9 cellular contexts compared by ENCODE assay signal in the genomic region with DNA sequence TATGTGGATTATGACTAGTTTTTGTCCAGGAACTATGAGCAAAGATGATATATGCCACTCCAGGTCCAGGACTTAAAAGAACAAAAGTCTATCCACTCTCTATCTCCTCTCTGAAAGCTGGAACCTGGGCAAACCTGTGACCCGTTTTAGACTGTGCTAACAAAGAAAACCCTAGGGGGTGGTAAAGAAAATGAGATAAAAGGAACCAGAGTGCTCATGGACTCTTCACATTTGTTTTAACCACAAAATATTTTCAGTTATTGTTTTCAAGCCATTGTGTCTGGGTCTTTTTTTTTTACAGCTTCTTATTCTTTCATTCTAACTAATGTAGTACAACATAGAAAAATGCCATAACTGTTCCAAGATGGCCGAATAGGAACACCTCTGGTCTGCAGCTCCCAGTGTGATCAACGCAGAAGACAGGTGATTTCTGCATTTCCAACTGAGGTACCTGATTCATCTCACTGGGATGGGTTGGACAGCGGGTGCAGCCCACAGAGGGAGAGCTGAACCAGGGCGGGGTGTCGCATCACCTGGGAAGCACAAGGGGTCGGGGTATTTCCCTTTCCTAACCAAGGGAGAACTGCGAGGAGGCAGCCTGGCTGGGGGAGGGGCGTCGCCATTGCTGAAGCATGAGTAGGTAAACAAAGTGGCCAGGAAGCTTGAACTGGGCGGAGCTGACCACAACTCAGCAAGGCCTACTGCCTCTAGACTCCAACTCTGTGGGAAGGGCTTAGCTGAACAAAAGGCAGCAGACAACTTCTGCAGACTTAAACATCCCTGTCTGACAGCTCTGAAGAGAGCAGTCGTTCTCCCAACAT. TPM values are rescaled to one million over a fixed set of nuclear protein-coding genes. Genes with fewer than 3 reads are reported as not detected.
DNase-seq lines count a peak whose midpoint lies in the region; ATAC-seq and TF ChIP-seq lines count a peak whose summit lies in the region.
"Had no signal": no experiment of that assay in that cellular context is flagged by ENCODE, and none has a peak within 500 bp of the region (broad histone marks: within the 10 kb centered on the region; RNA-seq: fewer than 3 reads in every experiment).

No MANE protein-coding gene starts in this region.

- CTCF ChIA-PET in Caco-2 (lab: Charles Lee): interaction anchor here (0.6 kb wide), 1 partner anchor 29 kb away, joined by 14 read pairs; no protein-coding TSS in a partner anchor
- CTCF ChIA-PET in HCT116 (lab: Charles Lee): no interaction called here

- H3K4me3 Mint-ChIP-seq in Caco-2 (ENCODE audit: unreplicated experiment): peak overlapping the region; percentile 63
- peak overlapping the region; percentile 43 for H3K4me3 Mint-ChIP-seq in T-helper 2 cell treated with Interferon-gamma antibody and Interleukin-4, amounts not matched to agents 5 μg/mL and 100 μg/mL, for 36 hours

- no peaks in the 10 kb centered on the region for H3K9me2 ChIP-seq in HCT116 (ENCODE audit: insufficient read depth)

- no peak for TF ChIP-seq POLR2A in HCT116 (IDR thresholded peaks at IDR 0.05; ENCODE audit: borderline replicate concordance, extremely low read depth, insufficient read depth, insufficient read length)
- no peak for TF ChIP-seq POLR2A in heart left ventricle (IDR thresholded peaks at IDR 0.05)

- H3K9me3 ChIP-seq in Caco-2 (no peaks in the 10 kb centered on the region), HCT116 (ENCODE audit: control insufficient read depth in 1 of 2, insufficient read depth in 1 of 2, low read depth in 1 of 2, low read length in 2 of 2) (no peaks in the 10 kb centered on the region), MG63 (no peaks in the 10 kb centered on the region), heart left ventricle (peaks cover 0 to 6% (median 0%) of the 10 kb centered on the region in 12 donors), left ventricle myocardium inferior (replicated peaks) (no peaks in the 10 kb centered on the region)
- H3K9me3 ChIP-seq: gastroesophageal sphincter had no signal

- H3K9me3 Mint-ChIP-seq in Caco-2 (ENCODE audit: unreplicated experiment): no peaks in the 10 kb centered on the region
- no peaks in the 10 kb centered on the region for H3K9me3 Mint-ChIP-seq in T-helper 2 cell treated with Interferon-gamma antibody and Interleukin-4, amounts not matched to agents 5 μg/mL and 100 μg/mL, for 36 hours

- BruUV-seq in Caco-2 (replicated peaks; lab: Mats Ljungman, UMichigan): no TSS peak
- no TSS peak for BruUV-seq in HCT116 (replicated peaks; lab: Mats Ljungman, UMichigan)

- H3K27ac ChIP-seq in HCT116 (ENCODE audit: low read depth, low read length) (no peak overlapping the region), heart left ventricle (no peak overlapping the region), left ventricle myocardium inferior (replicated peaks) (no peak overlapping the region)
- H3K27ac ChIP-seq: gastroesophageal sphincter had no signal

- no peaks in the 10 kb centered on the region for H3K36me3 ChIP-seq in Caco-2 (ENCODE audit: control insufficient read depth, insufficient read depth, low read length)
- H3K36me3 ChIP-seq in HCT116 (ENCODE audit: control insufficient read depth in 1 of 2, insufficient read depth in 2 of 2, low read length in 2 of 2): no peaks in the 10 kb centered on the region
- no peaks in the 10 kb centered on the region for H3K36me3 ChIP-seq in MG63
- H3K36me3 ChIP-seq in heart left ventricle: no peaks in the 10 kb centered on the region
- no peaks in the 10 kb centered on the region for H3K36me3 ChIP-seq in left ventricle myocardium inferior
- H3K36me3 ChIP-seq: gastroesophageal sphincter had no signal

- 0 out of 2 replicates have a peak, but pooled peaks cover 3% of the 10 kb centered on the region for H3K79me2 ChIP-seq in HCT116 (ENCODE audit: insufficient read depth, low read length)

- no peak for TF ChIP-seq RAD21 in HCT116 (IDR thresholded peaks at IDR 0.05; ENCODE audit: low read depth)

- WGBS in heart left ventricle, 4 donors: 64 to 80% (median 75%) methylated on average over 11 to 12 of the region's 12 CpGs

- peak overlapping the region; percentile 40 for H3K4me2 ChIP-seq in HCT116 (ENCODE audit: low read length)

- RAD21 ChIA-PET in HCT116 (lab: Charles Lee; ENCODE audit: low non-redundant PET in 1 of 2, low total read pairs in 2 of 2, uncharacterized antibody in 2 of 2, unreplicated experiment in 2 of 2): no interaction called here

- H3K27me3 ChIP-seq in Caco-2 (replicated peaks; ENCODE audit: control insufficient read depth, insufficient read depth, low read length) (no peaks in the 10 kb centered on the region), HCT116 (ENCODE audit: insufficient read depth, low read length) (no peaks in the 10 kb centered on the region), MG63 (no peaks in the 10 kb centered on the region), heart left ventricle (no peaks in the 10 kb centered on the region), left ventricle myocardium inferior (ENCODE audit: low read depth) (no peaks in the 10 kb centered on the region)
- H3K27me3 ChIP-seq: gastroesophageal sphincter had no signal

- no peaks in the 10 kb centered on the region for H3K27me3 Mint-ChIP-seq in Caco-2 (ENCODE audit: insufficient read depth, unreplicated experiment)
- no peaks in the 10 kb centered on the region for H3K27me3 Mint-ChIP-seq in T-helper 2 cell treated with Interferon-gamma antibody and Interleukin-4, amounts not matched to agents 5 μg/mL and 100 μg/mL, for 36 hours (ENCODE audit: low read depth)

- intact Hi-C loops in Caco-2 (cut with micrococcal nuclease; ENCODE audit: unreplicated experiment): loop anchor here (1.0 to 5.0 kb wide), 3 partner anchors 10 to 150 kb away; a partner anchor contains a TSS
- intact Hi-C loops in HCT116 (cut with micrococcal nuclease): no loop called here
- intact Hi-C loops in heart left ventricle (cut with DNase I): no loop called here
- intact Hi-C loops in left ventricle myocardium inferior (cut with micrococcal nuclease): no loop called here

- H4K20me1 ChIP-seq in HCT116 (ENCODE audit: insufficient read depth): no peaks in the 10 kb centered on the region

- TF ChIP-seq CTCF in Caco-2 (IDR thresholded peaks at IDR 0.05; ENCODE audit: insufficient read depth in 1 of 2, low read depth in 1 of 2, low read length in 1 of 2, severe bottlenecking in 1 of 2, unreplicated experiment in 1 of 2) (no peak), HCT116 (IDR thresholded peaks at IDR 0.05 in 2 of 3, conservative IDR thresholded peaks at IDR 0.05 in 1 of 3; ENCODE audit: borderline replicate concordance in 1 of 3, insufficient read depth in 1 of 3, low read depth in 2 of 3, low read length in 2 of 3) (no peak), heart left ventricle (IDR thresholded peaks at IDR 0.05) (no peak), left ventricle myocardium inferior (IDR thresholded peaks at IDR 0.05; ENCODE audit: borderline replicate concordance) (no peak)

- no peaks in the 10 kb centered on the region for H3K36me3 Mint-ChIP-seq in Caco-2 (ENCODE audit: insufficient read depth, unreplicated experiment)
- peaks cover 12% of the 10 kb centered on the region for H3K36me3 Mint-ChIP-seq in T-helper 2 cell treated with Interferon-gamma antibody and Interleukin-4, amounts not matched to agents 5 μg/mL and 100 μg/mL, for 36 hours (ENCODE audit: low read depth)

- POLR2A ChIA-PET in Caco-2 (lab: Charles Lee) (no interaction called here), HCT116 (lab: Charles Lee) (no interaction called here)

- H3K9ac ChIP-seq in HCT116 (ENCODE audit: low read length): no peak overlapping the region

- H3K4me1 ChIP-seq in Caco-2 (no peaks in the 10 kb centered on the region), HCT116 (ENCODE audit: control insufficient read depth in 1 of 2, insufficient read depth in 2 of 2, low read length in 2 of 2) (peaks cover 0 to 13% of the 10 kb centered on the region in 2 experiments; a peak in 3 of 4 replicates), heart left ventricle (peaks cover 0 to 3% (median 0%) of the 10 kb centered on the region in 12 donors), left ventricle myocardium inferior (no peaks in the 10 kb centered on the region)
- H3K4me1 ChIP-seq: gastroesophageal sphincter had no signal

- ATAC-seq in HCT116: peak; percentile 61
- ATAC-seq in GM18517 (IDR thresholded peaks at IDR 0.05; ENCODE audit: unreplicated experiment): no peak
- no peak for ATAC-seq in heart left ventricle
- ATAC-seq: gastroesophageal sphincter had no signal

- peak overlapping the region; percentile 45 for H3K27ac Mint-ChIP-seq in Caco-2 (ENCODE audit: unreplicated experiment)
- peak overlapping the region; percentile 26 for H3K27ac Mint-ChIP-seq in T-helper 2 cell treated with Interferon-gamma antibody and Interleukin-4, amounts not matched to agents 5 μg/mL and 100 μg/mL, for 36 hours

- no peak overlapping the region for H2AFZ ChIP-seq in HCT116 (ENCODE audit: low read depth, low read length, poor library complexity, severe bottlenecking)

- H3K4me3 ChIP-seq in Caco-2 (ENCODE audit: low read depth, low read length) (peak overlapping the region; percentile 4; the same call in 1 of the 2 replicates), HCT116 (replicated peaks in 1 of 2; ENCODE audit: low read depth in 1 of 2, low read length in 2 of 2) (no peak overlapping the region), MG63 (no peak overlapping the region), heart left ventricle (no peak overlapping the region), left ventricle myocardium inferior (no peak overlapping the region)
- H3K4me3 ChIP-seq: gastroesophageal sphincter had no signal

- peaks cover 7% of the 10 kb centered on the region for H3K4me1 Mint-ChIP-seq in Caco-2 (ENCODE audit: low read depth, unreplicated experiment)
- H3K4me1 Mint-ChIP-seq in T-helper 2 cell treated with Interferon-gamma antibody and Interleukin-4, amounts not matched to agents 5 μg/mL and 100 μg/mL, for 36 hours (ENCODE audit: low read depth): peaks cover 16% of the 10 kb centered on the region

- DNase-seq in Caco-2: peak; percentile 76 to 77
- DNase-seq in HCT116 (ENCODE audit: low read depth, low spot score): peak; percentile 7
- no peak for DNase-seq in T-helper 2 cell treated with Interferon-gamma antibody and Interleukin-4, amounts not matched to agents 5 μg/mL and 100 μg/mL, for 36 hours (ENCODE audit: low spot score)
- DNase-seq in islet precursor cell: peak; percentile 89
- no peak for DNase-seq in MG63
- no peak for DNase-seq in heart left ventricle
- no peak for DNase-seq in left ventricle myocardium inferior

TF ChIP-seq in HCT116, 20 proteins besides CTCF, POLR2A, EP300 and RAD21 (continues in another document):
- TF ChIP-seq EZH2phosphoT487 (IDR thresholded peaks at IDR 0.05; ENCODE audit: borderline replicate concordance): no peak
- no peak for TF ChIP-seq FOSL1 (IDR thresholded peaks at IDR 0.05; ENCODE audit: low read depth)
- TF ChIP-seq EGR1 (IDR thresholded peaks at IDR 0.05; ENCODE audit: low read depth): no peak

RNA-seq across cellular contexts. Expression of a gene that starts 45.1 kb away (rescaled TPM):
- 16.9 and 24.0 TPM in 2 replicates for total RNA-seq in Caco-2 (2022)
- 17.1 TPM for total RNA-seq in HCT116 (2021; ENCODE audit: unreplicated experiment)
- polyA plus RNA-seq in HCT116 (2012): 3.8 and 4.3 TPM in 2 replicates
- 8.0 and 15.5 TPM in 2 replicates for total RNA-seq in MG63 (2014; rRNA removed; shearing (Covaris generic); ENCODE audit: low replicate concordance)
- 10 to 100 TPM in 6 of 9 donors, 1 to 10 TPM in 3; 9.3 to 21.3 (median 13.8) TPM for total RNA-seq in heart left ventricle
- 10 to 100 TPM in 1 of 2 donors, 1 to 10 TPM in 1; 5.0 to 10.2 TPM for polyA plus RNA-seq in heart left ventricle
- total RNA-seq in left ventricle myocardium inferior: 13.1 TPM

Comparison
In these comparisons a context has a peak if more than half of its experiments do, and no peak if none do; other contexts are left out.
1. DNase-seq: peak in Caco-2 (2 of 2), HCT116 (single experiment) and islet precursor cell (single experiment); none in T-helper 2 cell treated with Interferon-gamma antibody and Interleukin-4, amounts not matched to agents 5 μg/mL and 100 μg/mL, for 36 hours (single experiment), MG63 (single experiment), heart left ventricle (0 of 5) and left ventricle myocardium inferior (single experiment).